In the genomic region with DNA sequence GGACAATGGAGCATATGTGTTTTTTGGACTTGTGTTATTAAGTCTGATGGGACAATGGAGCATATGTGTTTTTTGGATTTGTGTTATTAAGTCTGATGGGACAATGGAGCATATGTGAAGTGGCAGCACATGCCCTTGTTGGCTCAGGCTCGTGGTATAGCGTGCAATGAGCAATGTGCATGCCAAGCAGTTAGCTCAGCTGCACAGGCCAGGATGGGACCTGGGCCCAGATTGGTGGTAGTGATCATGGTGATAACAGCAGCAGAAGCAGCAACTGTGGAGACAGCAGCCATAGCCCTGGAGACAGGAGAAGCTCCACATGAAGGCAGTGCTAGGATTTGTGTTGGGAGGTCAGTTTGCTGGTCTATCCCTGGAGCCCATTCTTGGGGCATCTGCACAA, we compare ENCODE assay signal across 11 cellular contexts.
"Had no signal": no experiment of that assay in that cellular context is flagged by ENCODE, and none has a peak within 500 bp of the region (broad histone marks: within the 10 kb centered on the region; RNA-seq: fewer than 3 reads in every experiment).

No MANE protein-coding gene starts in this region.

- H3K27ac ChIP-seq: adrenal gland, neutrophil, transverse colon had no signal

- H3K4me3 ChIP-seq: adrenal gland, lung, smooth muscle cell, transverse colon had no signal

- H3K4me1 ChIP-seq: adrenal gland, transverse colon had no signal

- DNase-seq: activated CD4-positive, CD25-positive, alpha-beta regulatory T cell; activated naive CD4-positive, alpha-beta T cell treated with anti-CD3 and anti-CD28 coated beads, Interleukin-2, amount 50 U/mL, for 16 hours; activated T-cell treated with anti-CD3 and anti-CD28 coated beads, Interleukin-2, amount 50 U/mL, for 1 hour; adrenal gland; effector memory CD4-positive, alpha-beta T cell; naive thymus-derived CD4-positive, alpha-beta T cell; transverse colon had no signal

- ATAC-seq: naive thymus-derived CD4-positive, alpha-beta T cell; stimulated activated effector memory CD8-positive, alpha-beta T cell treated with anti-CD3 and anti-CD28 coated beads, Interleukin-12 subunit alpha, Interleukin-12 subunit beta, amount 100 ng/mL, for 72 hours had no signal

- H3K9me3 ChIP-seq: adrenal gland, neutrophil, transverse colon had no signal

- H3K36me3 ChIP-seq: adrenal gland, neutrophil, transverse colon had no signal
